Comparison of ENCODE assay signal across 13 cellular contexts in the genomic region with DNA sequence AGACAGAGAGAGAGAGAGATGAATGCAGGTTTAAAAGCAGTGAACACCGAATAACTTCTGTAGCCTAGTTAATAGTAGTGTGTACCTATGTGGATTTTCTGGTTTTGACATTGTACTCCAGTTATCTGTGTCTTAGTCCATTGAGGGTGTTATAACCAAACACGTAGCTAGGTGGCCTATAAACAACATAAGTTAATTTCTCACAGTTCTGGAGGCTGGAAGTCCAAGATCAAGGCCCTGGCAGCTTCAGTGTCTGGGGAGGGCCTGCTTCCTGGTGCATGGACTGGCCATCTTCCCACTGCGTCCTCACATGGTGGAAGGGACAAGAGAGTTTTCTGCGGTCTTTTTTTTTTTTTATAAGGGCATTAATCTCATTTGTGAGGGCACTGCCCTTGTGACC. TPM values are rescaled to one million over a fixed set of nuclear protein-coding genes. Genes with fewer than 3 reads are reported as not detected.
DNase-seq lines count a peak whose midpoint lies in the region; ATAC-seq and TF ChIP-seq lines count a peak whose summit lies in the region.
"Had no signal": no experiment of that assay in that cellular context is flagged by ENCODE, and none has a peak within 500 bp of the region (broad histone marks: within the 10 kb centered on the region; RNA-seq: fewer than 3 reads in every experiment).

No MANE protein-coding gene starts in this region.

- no peak overlapping the region for H3K4me3 Mint-ChIP-seq in endodermal cell
- no peak overlapping the region for H3K4me3 Mint-ChIP-seq in activated T-cell treated with anti-CD3 and anti-CD28 coated beads, Interleukin-2, amount 50 U/mL, for 24 hours

- no peak for TF ChIP-seq POLR2A in upper lobe of left lung (IDR thresholded peaks at IDR 0.05)

- no peak overlapping the region for H3K9ac ChIP-seq in endodermal cell (ENCODE audit: extremely low read depth, low read length, poor library complexity, severe bottlenecking)

- 87 to 88% methylated on average over 3 to 4 of the region's 4 CpGs for WGBS in endodermal cell (ENCODE audit: insufficient coverage in 1 of 2, insufficient read length in 1 of 2), 2 experiments
- WGBS in upper lobe of left lung, 2 donors = 70 to 75% methylated on average over 4 of the region's 4 CpGs

- H3K27ac ChIP-seq in endodermal cell (ENCODE audit: low read depth, low read length) = no peak overlapping the region
- no peak overlapping the region for H3K27ac ChIP-seq in upper lobe of left lung
- H3K27ac ChIP-seq: adrenal gland had no signal

- H3K4me1 ChIP-seq in endodermal cell (ENCODE audit: control insufficient read depth, insufficient read depth, low read length) (no peaks in the 10 kb centered on the region), upper lobe of left lung (peaks cover 3 to 9% (median 6%) of the 10 kb centered on the region in 4 donors)

- no peaks in the 10 kb centered on the region for H3K36me3 Mint-ChIP-seq in endodermal cell (ENCODE audit: low read depth)
- no peaks in the 10 kb centered on the region for H3K36me3 Mint-ChIP-seq in activated T-cell treated with anti-CD3 and anti-CD28 coated beads, Interleukin-2, amount 50 U/mL, for 24 hours (ENCODE audit: low read depth)

- H3K27me3 Mint-ChIP-seq in endodermal cell (ENCODE audit: insufficient read depth) = peaks cover 7% of the 10 kb centered on the region
- H3K27me3 Mint-ChIP-seq in activated T-cell treated with anti-CD3 and anti-CD28 coated beads, Interleukin-2, amount 50 U/mL, for 24 hours = peaks cover 7% of the 10 kb centered on the region

- H3K27me3 ChIP-seq in endodermal cell (ENCODE audit: control insufficient read depth, insufficient read depth, low read length, poor library complexity, severe bottlenecking) = peaks cover 7% of the 10 kb centered on the region
- no peaks in the 10 kb centered on the region for H3K27me3 ChIP-seq in upper lobe of left lung
- H3K27me3 ChIP-seq: adrenal gland had no signal

- peak; percentile 13; the same call in 1 of the 2 replicates for TF ChIP-seq CTCF in AG10803 (conservative IDR thresholded peaks at IDR 0.05; ENCODE audit: low read length)
- TF ChIP-seq CTCF in GM10266 (IDR thresholded peaks at IDR 0.05; ENCODE audit: control insufficient read depth, insufficient read depth, low read depth, missing control alignments) = no peak
- peak; percentile 34 for TF ChIP-seq CTCF in endodermal cell (conservative IDR thresholded peaks at IDR 0.05)
- no peak for TF ChIP-seq CTCF in upper lobe of left lung (IDR thresholded peaks at IDR 0.05)

- intact Hi-C loops in left cardiac atrium (cut with DNase I) = loop anchor here (2.0 to 5.0 kb wide), 2 partner anchors 93 to 97 kb away; no protein-coding TSS in a partner anchor

- H3K36me3 ChIP-seq in endodermal cell (ENCODE audit: control insufficient read depth, insufficient read depth, low read length) (no peaks in the 10 kb centered on the region), upper lobe of left lung (no peaks in the 10 kb centered on the region)
- H3K36me3 ChIP-seq: adrenal gland had no signal

- H3K4me1 Mint-ChIP-seq in endodermal cell = peaks cover 15% of the 10 kb centered on the region
- peaks cover 17% of the 10 kb centered on the region for H3K4me1 Mint-ChIP-seq in activated T-cell treated with anti-CD3 and anti-CD28 coated beads, Interleukin-2, amount 50 U/mL, for 24 hours (ENCODE audit: low read depth)

- H3K9me3 Mint-ChIP-seq in endodermal cell = peaks cover under 1% of the 10 kb centered on the region
- H3K9me3 Mint-ChIP-seq in activated T-cell treated with anti-CD3 and anti-CD28 coated beads, Interleukin-2, amount 50 U/mL, for 24 hours = peaks cover 16% of the 10 kb centered on the region

- no peak overlapping the region for H3K4me3 ChIP-seq in AG10803 (ENCODE audit: low read length)
- H3K4me3 ChIP-seq in endodermal cell (ENCODE audit: low read length) = no peak overlapping the region
- no peak overlapping the region for H3K4me3 ChIP-seq in upper lobe of left lung
- H3K4me3 ChIP-seq: adrenal gland, smooth muscle cell had no signal

- TF ChIP-seq EP300 in upper lobe of left lung (IDR thresholded peaks at IDR 0.05) = no peak

- peaks cover 4% of the 10 kb centered on the region for H3K9me3 ChIP-seq in endodermal cell (ENCODE audit: control insufficient read depth, low read length)
- H3K9me3 ChIP-seq in upper lobe of left lung = peaks cover under 1 to 13% (median 3%) of the 10 kb centered on the region in 4 donors

- ATAC-seq in left cardiac atrium = no peak
- ATAC-seq in upper lobe of left lung (ENCODE audit: low FRiP score in 2 of 2) = no peak

- DNase-seq in AG10803 (ENCODE audit: low read depth) = no peak
- DNase-seq in GM10266 (ENCODE audit: extremely low spot score) = peak; percentile 16
- peak; percentile 29 for DNase-seq in NCI-H2227 treated with DMSO at 0.1 percent for 48 hours (lab: John Stamatoyannopoulos, UW)
- DNase-seq in endodermal cell = no peak
- no peak for DNase-seq in NCI-H774 (lab: John Stamatoyannopoulos, UW)
- DNase-seq in activated T-cell treated with anti-CD3 and anti-CD28 coated beads, Interleukin-2, amount 50 U/mL, for 24 hours = no peak
- no peak for DNase-seq in left cardiac atrium
- DNase-seq in upper lobe of left lung = no peak
- DNase-seq: adrenal gland, NCI-H226 had no signal

- H3K27ac Mint-ChIP-seq in endodermal cell = no peak overlapping the region
- H3K27ac Mint-ChIP-seq in activated T-cell treated with anti-CD3 and anti-CD28 coated beads, Interleukin-2, amount 50 U/mL, for 24 hours = no peak overlapping the region

RNA-seq across cellular contexts. Expression of gene AOC1, which starts 23.5 kb away (rescaled TPM):
- total RNA-seq in endodermal cell (not detected), left cardiac atrium (under 1 TPM; 0.21 to 0.37 TPM), upper lobe of left lung (under 1 TPM in 2 of 6 donors, not detected in 4; 0.31 to 0.88 TPM)
- polyA plus RNA-seq in endodermal cell (2013, experiment 1 of 2) = not detected
- polyA plus RNA-seq in endodermal cell (2013, experiment 2 of 2) = not detected
- total RNA-seq: smooth muscle cell; T-helper 1 cell treated with Interleukin-12 subunit alpha and Interleukin-12 subunit beta and Interleukin-4 antibody, amounts not matched to agents 30 ng/mL and 1 ng/mL, for 36 hours had no signal
- polyA plus RNA-seq: smooth muscle cell, urinary bladder had no signal

Comparison
In these comparisons a context has a peak if more than half of its experiments do, and no peak if none do; other contexts are left out.
1. DNase-seq: peak in GM10266 (single experiment) and NCI-H2227 treated with DMSO at 0.1 percent for 48 hours (single experiment); none in AG10803 (single experiment), endodermal cell (single experiment), NCI-H774 (single experiment), activated T-cell treated with anti-CD3 and anti-CD28 coated beads, Interleukin-2, amount 50 U/mL, for 24 hours (single experiment), left cardiac atrium (single experiment) and upper lobe of left lung (0 of 2).
2. CTCF ChIP-seq: peak in AG10803 (single experiment) and endodermal cell (single experiment); none in GM10266 (single experiment) and upper lobe of left lung (0 of 6).